ENCODE assay signal across 11 cellular contexts in genomic region chr6:139597087-139597763, GRCh38.
DNase-seq lines count a peak whose midpoint lies in the region; ATAC-seq, FAIRE-seq and TF ChIP-seq lines count a peak whose summit lies in the region.
"Had no signal": no experiment of that assay in that cellular context is flagged by ENCODE, and none has a peak within 500 bp of the region (broad histone marks: within the 10 kb centered on the region; RNA-seq: fewer than 3 reads in every experiment).

No MANE protein-coding gene starts in this region.

- WGBS in liver: 42% methylated on average over 1 of the region's 1 CpG
- 27 to 54% (median 52%) methylated on average over 1 of the region's 1 CpG for WGBS in small intestine, 3 donors

- ATAC-seq in HG02973 (IDR thresholded peaks at IDR 0.05; ENCODE audit: unreplicated experiment): no peak

- H3K27ac Mint-ChIP-seq in HFFc6: peak overlapping the region; percentile 98
- H3K27ac Mint-ChIP-seq: stimulated activated naive CD8-positive, alpha-beta T cell treated with anti-CD3 and anti-CD28 coated beads, Interleukin-15, Interleukin-2, amounts not matched to agents 100 ng/mL and 50 ng/mL, for 24 hours had no signal

- H3K9ac ChIP-seq in liver (ENCODE audit: low read depth in 1 of 2, low read length in 2 of 2): no peak overlapping the region

- TF ChIP-seq CTCF in HFFc6 (IDR thresholded peaks at IDR 0.05): no peak
- no peak for TF ChIP-seq CTCF in cardiac fibroblast (IDR thresholded peaks at IDR 0.05; ENCODE audit: low read depth, low read length)
- TF ChIP-seq CTCF in liver (IDR thresholded peaks at IDR 0.05; ENCODE audit: low read depth, low read length, missing input control): no peak

- H3K4me3 ChIP-seq in cardiac fibroblast (replicated peaks in 1 of 2; ENCODE audit: low read depth in 2 of 2, low read length in 2 of 2) (no peak overlapping the region), liver (ENCODE audit: low read depth in 1 of 3, low read length in 3 of 3) (no peak overlapping the region), small intestine (ENCODE audit: low read depth in 1 of 2, low read length in 2 of 2) (no peak overlapping the region)

- H3K27me3 ChIP-seq in liver (ENCODE audit: control insufficient read depth in 4 of 4, insufficient read depth in 4 of 4, low read length in 3 of 4) (no peaks in the 10 kb centered on the region), small intestine (ENCODE audit: control insufficient read depth in 2 of 2, insufficient read depth in 2 of 2, low read length in 2 of 2) (no peaks in the 10 kb centered on the region)

- H3K4me1 ChIP-seq in liver (ENCODE audit: control insufficient read depth in 4 of 4, insufficient read depth in 4 of 4, low read length in 3 of 4) (peaks cover 2 to 14% (median 6%) of the 10 kb centered on the region in 4 donors), small intestine (ENCODE audit: control insufficient read depth in 2 of 2, insufficient read depth in 1 of 2, low read depth in 1 of 2, low read length in 1 of 2) (peaks cover 4 to 6% of the 10 kb centered on the region in 2 donors)

- no peaks in the 10 kb centered on the region for H3K9me3 Mint-ChIP-seq in HFFc6
- H3K9me3 Mint-ChIP-seq: CD4-positive, alpha-beta memory T cell; stimulated activated naive CD8-positive, alpha-beta T cell treated with anti-CD3 and anti-CD28 coated beads, Interleukin-15, Interleukin-2, amounts not matched to agents 100 ng/mL and 50 ng/mL, for 24 hours had no signal

- H3K27me3 Mint-ChIP-seq in HFFc6 (ENCODE audit: insufficient read depth): no peaks in the 10 kb centered on the region

- peaks cover 58% of the 10 kb centered on the region for H3K4me1 Mint-ChIP-seq in HFFc6 (ENCODE audit: low read depth)

- TF ChIP-seq RAD21 in liver (IDR thresholded peaks at IDR 0.05): no peak

- peaks cover 4% of the 10 kb centered on the region for H3K36me3 Mint-ChIP-seq in HFFc6 (ENCODE audit: low read depth)
- H3K36me3 Mint-ChIP-seq: CD4-positive, alpha-beta memory T cell had no signal

- H3K4me3 Mint-ChIP-seq in HFFc6: peak overlapping the region; percentile 69
- H3K4me3 Mint-ChIP-seq: CD4-positive, alpha-beta memory T cell; stimulated activated naive CD8-positive, alpha-beta T cell treated with anti-CD3 and anti-CD28 coated beads, Interleukin-15, Interleukin-2, amounts not matched to agents 100 ng/mL and 50 ng/mL, for 24 hours had no signal

- DNase-seq in HFFc6 (no peak), cardiac fibroblast (ENCODE audit: low read depth in 2 of 2) (peak; percentile 29 to 35), small intestine (no peak), amygdala (lab: John Stamatoyannopoulos, UW) (no peak), NCI-H146 (lab: John Stamatoyannopoulos, UW) (no peak), putamen (ENCODE audit: low spot score) (no peak)
- DNase-seq: CD4-positive, alpha-beta memory T cell; Kasumi-1 had no signal

- H3K9me3 ChIP-seq in liver (ENCODE audit: control insufficient read depth in 4 of 4, low read length in 3 of 4) (no peaks in the 10 kb centered on the region), small intestine (ENCODE audit: control insufficient read depth, low read depth) (no peaks in the 10 kb centered on the region)

- no peak for FAIRE-seq in small intestine (lab: Jason Lieb, UNC)

- no peaks in the 10 kb centered on the region for H3K36me3 ChIP-seq in liver (ENCODE audit: control insufficient read depth in 4 of 4, insufficient read depth in 3 of 4, low read depth in 1 of 4, low read length in 3 of 4)
- H3K36me3 ChIP-seq in small intestine (ENCODE audit: control insufficient read depth in 2 of 2, insufficient read depth in 2 of 2, low read length in 2 of 2): no peaks in the 10 kb centered on the region

- H3K27ac ChIP-seq in liver (ENCODE audit: low read depth in 1 of 2, low read length in 2 of 2): peak overlapping the region; percentile 83 to 88
- peak overlapping the region; percentile 72 to 83 for H3K27ac ChIP-seq in small intestine (ENCODE audit: low read depth in 1 of 2, low read length in 1 of 2)

TF ChIP-seq in liver, 16 proteins besides CTCF, POLR2A, EP300 and RAD21:
- TF ChIP-seq, protein P1, sequence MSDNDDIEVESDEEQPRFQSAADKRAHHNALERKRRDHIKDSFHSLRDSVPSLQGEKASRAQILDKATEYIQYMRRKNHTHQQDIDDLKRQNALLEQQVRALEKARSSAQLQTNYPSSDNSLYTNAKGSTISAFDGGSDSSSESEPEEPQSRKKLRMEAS (IDR thresholded peaks at IDR 0.05): no peak
- no peak for TF ChIP-seq RXRA (IDR thresholded peaks at IDR 0.05)
- TF ChIP-seq TAF1 (conservative IDR thresholded peaks at IDR 0.05): no peak
- TF ChIP-seq EGR1 (IDR thresholded peaks at IDR 0.05; ENCODE audit: low read depth in 2 of 2): no peak
- TF ChIP-seq JUND (IDR thresholded peaks at IDR 0.05): no peak
- no peak for TF ChIP-seq FOXA2 (IDR thresholded peaks at IDR 0.05)
- TF ChIP-seq HNF4A (conservative IDR thresholded peaks at IDR 0.05): no peak
- TF ChIP-seq ATF3 (IDR thresholded peaks at IDR 0.05): no peak
- no peak for TF ChIP-seq SP1 (IDR thresholded peaks at IDR 0.05)
- no peak for TF ChIP-seq YY1 (IDR thresholded peaks at IDR 0.05)
- TF ChIP-seq ZBTB33 (IDR thresholded peaks at IDR 0.05): no peak
- TF ChIP-seq GABPA (IDR thresholded peaks at IDR 0.05 in 1 of 2, conservative IDR thresholded peaks at IDR 0.05 in 1 of 2): no peak
- TF ChIP-seq HNF4G (IDR thresholded peaks at IDR 0.05): no peak
- TF ChIP-seq, protein P2, sequence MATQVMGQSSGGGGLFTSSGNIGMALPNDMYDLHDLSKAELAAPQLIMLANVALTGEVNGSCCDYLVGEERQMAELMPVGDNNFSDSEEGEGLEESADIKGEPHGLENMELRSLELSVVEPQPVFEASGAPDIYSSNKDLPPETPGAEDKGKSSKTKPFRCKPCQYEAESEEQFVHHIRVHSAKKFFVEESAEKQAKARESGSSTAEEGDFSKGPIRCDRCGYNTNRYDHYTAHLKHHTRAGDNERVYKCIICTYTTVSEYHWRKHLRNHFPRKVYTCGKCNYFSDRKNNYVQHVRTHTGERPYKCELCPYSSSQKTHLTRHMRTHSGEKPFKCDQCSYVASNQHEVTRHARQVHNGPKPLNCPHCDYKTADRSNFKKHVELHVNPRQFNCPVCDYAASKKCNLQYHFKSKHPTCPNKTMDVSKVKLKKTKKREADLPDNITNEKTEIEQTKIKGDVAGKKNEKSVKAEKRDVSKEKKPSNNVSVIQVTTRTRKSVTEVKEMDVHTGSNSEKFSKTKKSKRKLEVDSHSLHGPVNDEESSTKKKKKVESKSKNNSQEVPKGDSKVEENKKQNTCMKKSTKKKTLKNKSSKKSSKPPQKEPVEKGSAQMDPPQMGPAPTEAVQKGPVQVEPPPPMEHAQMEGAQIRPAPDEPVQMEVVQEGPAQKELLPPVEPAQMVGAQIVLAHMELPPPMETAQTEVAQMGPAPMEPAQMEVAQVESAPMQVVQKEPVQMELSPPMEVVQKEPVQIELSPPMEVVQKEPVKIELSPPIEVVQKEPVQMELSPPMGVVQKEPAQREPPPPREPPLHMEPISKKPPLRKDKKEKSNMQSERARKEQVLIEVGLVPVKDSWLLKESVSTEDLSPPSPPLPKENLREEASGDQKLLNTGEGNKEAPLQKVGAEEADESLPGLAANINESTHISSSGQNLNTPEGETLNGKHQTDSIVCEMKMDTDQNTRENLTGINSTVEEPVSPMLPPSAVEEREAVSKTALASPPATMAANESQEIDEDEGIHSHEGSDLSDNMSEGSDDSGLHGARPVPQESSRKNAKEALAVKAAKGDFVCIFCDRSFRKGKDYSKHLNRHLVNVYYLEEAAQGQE (IDR thresholded peaks at IDR 0.05): no peak
- no peak for TF ChIP-seq NR2F2 (IDR thresholded peaks at IDR 0.05)
- TF ChIP-seq FOXA1 (IDR thresholded peaks at IDR 0.05): no peak

Comparison
In these comparisons a context has a peak if more than half of its experiments do, and no peak if none do; other contexts are left out.
1. DNase-seq: peak in cardiac fibroblast (2 of 2); none in HFFc6 (single experiment), small intestine (single experiment), amygdala (0 of 56), NCI-H146 (single experiment) and putamen (single experiment).